ENCODE assay signal across 22 cellular contexts in the genomic region with DNA sequence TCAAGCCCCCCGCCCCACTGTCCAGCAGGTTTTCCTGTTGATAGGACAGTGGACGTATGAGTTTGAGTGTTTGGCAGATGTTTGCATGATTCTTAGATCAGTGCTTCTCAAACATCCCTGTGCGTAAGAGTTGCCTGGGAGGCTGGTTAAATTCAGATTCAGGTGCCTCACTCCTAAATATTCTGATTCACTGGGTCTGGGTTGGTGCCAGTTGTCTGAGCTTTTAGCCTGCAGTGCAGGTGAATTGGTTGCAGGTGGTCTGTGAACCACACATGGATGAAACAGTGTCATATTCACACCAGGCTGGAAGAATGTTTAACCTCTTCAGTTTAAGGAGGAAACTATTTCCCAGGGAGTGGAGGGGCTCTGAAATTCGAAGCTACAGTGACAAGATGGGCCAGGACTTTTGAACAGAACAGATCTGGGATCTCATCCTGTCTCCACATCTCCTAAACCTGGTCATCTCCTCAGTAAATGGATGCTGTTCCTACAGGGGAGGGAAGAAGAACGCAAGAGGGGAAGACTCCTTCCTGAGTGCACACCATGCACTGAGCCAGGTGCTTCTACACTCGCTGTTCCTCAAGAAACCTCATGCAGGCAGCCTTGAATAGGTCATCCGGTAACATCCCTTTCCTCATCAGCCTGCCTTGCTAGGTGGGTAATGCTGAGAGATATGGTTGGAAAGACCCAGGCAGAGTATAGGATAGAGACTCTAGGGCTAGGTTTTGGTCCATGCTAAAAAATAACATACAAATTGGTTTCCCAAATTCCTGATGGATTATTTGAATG. TPM values are rescaled to one million over a fixed set of nuclear protein-coding genes. Genes with fewer than 3 reads are reported as not detected.
DNase-seq lines count a peak whose midpoint lies in the region; ATAC-seq and TF ChIP-seq lines count a peak whose summit lies in the region.
"Had no signal": no experiment of that assay in that cellular context is flagged by ENCODE, and none has a peak within 500 bp of the region (broad histone marks: within the 10 kb centered on the region; RNA-seq: fewer than 3 reads in every experiment).

No MANE protein-coding gene starts in this region.

- no peaks in the 10 kb centered on the region for H3K23me2 ChIP-seq in H9 (ENCODE audit: insufficient read length, low read depth, low read length, poor library complexity, severe bottlenecking)

- H3K4me2 ChIP-seq in H9 (ENCODE audit: insufficient read depth, insufficient read length, low read length) (no peak overlapping the region), mammary epithelial cell (ENCODE audit: insufficient read depth, low read depth, low read length) (no peak overlapping the region)

- H2BK15ac ChIP-seq in H9 (ENCODE audit: low read depth, low read length), result no peak overlapping the region

- H4K91ac ChIP-seq in H9 (ENCODE audit: insufficient read length, low read depth, low read length), result no peak overlapping the region

- H3K4me1 ChIP-seq in H9 (ENCODE audit: insufficient read depth, low read length), result peaks cover 36% of the 10 kb centered on the region
- H3K4me1 ChIP-seq in mammary epithelial cell (ENCODE audit: insufficient read depth, low read length), result peaks cover 52% of the 10 kb centered on the region

- 0 out of 5 replicates have a peak overlapping the region, but pooled peaks of 1 of the 2 experiments have one; percentile 4 for H3K4me3 Mint-ChIP-seq in H9
- H3K4me3 Mint-ChIP-seq in WTC11, result no peak overlapping the region
- H3K4me3 Mint-ChIP-seq in neural crest cell, result no peak overlapping the region
- H3K4me3 Mint-ChIP-seq: activated CD4-positive, alpha-beta T cell treated with anti-CD3 and anti-CD28 coated beads, Interleukin-2, amount 10 ng/mL, durations not matched to agents 24 days and 14 days; central memory CD8-positive, alpha-beta T cell; natural killer cell had no signal

- POLR2A ChIA-PET in WTC11 (lab: Charles Lee), result no interaction called here

- H3K27me3 ChIP-seq in H9 (ENCODE audit: insufficient read depth, low read length), result no peaks in the 10 kb centered on the region
- no peaks in the 10 kb centered on the region for H3K27me3 ChIP-seq in mammary epithelial cell (ENCODE audit: insufficient read depth, low read length)
- H3K27me3 ChIP-seq: heart left ventricle had no signal

- H3T11ph ChIP-seq in H9 (ENCODE audit: low read length), result no peak overlapping the region

- H3K9ac ChIP-seq in H9 (ENCODE audit: extremely low read depth, insufficient read length, low read length) (peak overlapping the region; percentile 16), mammary epithelial cell (ENCODE audit: insufficient read depth, low read length) (no peak overlapping the region)

- ATAC-seq in WTC11 (peak; percentile 19), GM19328 (IDR thresholded peaks at IDR 0.05; ENCODE audit: unreplicated experiment) (no peak), left colon (no peak), HG03457 (IDR thresholded peaks at IDR 0.05; ENCODE audit: unreplicated experiment) (no peak)
- ATAC-seq: heart left ventricle, natural killer cell, psoas muscle had no signal

- H3K36me3 Mint-ChIP-seq in H9 (ENCODE audit: insufficient read depth in 1 of 3, low read depth in 3 of 3), result peaks cover 0 to 8% (median 8%) of the 10 kb centered on the region in 3 experiments; a peak in 3 of 7 replicates
- H3K36me3 Mint-ChIP-seq in WTC11, result peaks cover 6% of the 10 kb centered on the region; the same call in 1 of the 2 replicates
- H3K36me3 Mint-ChIP-seq in neural crest cell (ENCODE audit: low read depth), result peaks cover 6% of the 10 kb centered on the region
- H3K36me3 Mint-ChIP-seq: natural killer cell had no signal

- CTCF ChIA-PET in WTC11 (lab: Charles Lee) (no interaction called here), mammary epithelial cell (lab: Charles Lee; ENCODE audit: low non-redundant PET) (no interaction called here)

- no CpG with 5 or more reads among the region's 7 CpGs for WGBS in H9 (ENCODE audit: extremely low coverage, insufficient read length, low lambda C conversion rate)
- WGBS in mammary epithelial cell (ENCODE audit: low coverage, missing lambda C conversion rate), result 86% methylated on average over 7 of the region's 7 CpGs

- H2BK20ac ChIP-seq in H9 (ENCODE audit: low read depth, low read length, poor library complexity, severe bottlenecking), result no peak overlapping the region

- peaks cover 83 to 85% of the 10 kb centered on the region in 2 experiments for H3K4me1 Mint-ChIP-seq in H9
- peaks cover 95% of the 10 kb centered on the region for H3K4me1 Mint-ChIP-seq in WTC11
- H3K4me1 Mint-ChIP-seq in neural crest cell, result peaks cover 91% of the 10 kb centered on the region

- no peak overlapping the region for H2AK5ac ChIP-seq in H9 (ENCODE audit: insufficient read length, low read length)

- no peak overlapping the region for H3K4ac ChIP-seq in H9 (ENCODE audit: low read depth, low read length)

- no peak overlapping the region for H3K4me3 ChIP-seq in mammary epithelial cell (replicated peaks in 1 of 3; ENCODE audit: insufficient read depth in 1 of 3, low read depth in 2 of 3, low read length in 3 of 3)
- H3K4me3 ChIP-seq: heart left ventricle, lung, psoas muscle, spleen had no signal

- H4K20me1 ChIP-seq in H9 (ENCODE audit: control insufficient read depth, insufficient read depth, insufficient read length), result peaks cover 2% of the 10 kb centered on the region
- H4K20me1 ChIP-seq in mammary epithelial cell (ENCODE audit: insufficient read depth, low read length), result peaks cover 4% of the 10 kb centered on the region

- DNase-seq in H9 (no peak), NCI-H2029 (lab: John Stamatoyannopoulos, UW) (peak; percentile 39), WTC11 (ENCODE audit: low spot score) (no peak), neural crest cell (ENCODE audit: low read depth, low spot score) (no peak), mammary epithelial cell (no peak), left colon (no peak)
- DNase-seq: activated CD4-positive, alpha-beta T cell treated with anti-CD3 and anti-CD28 coated beads, Interleukin-2, amount 10 ng/mL, durations not matched to agents 24 days and 14 days; anterior cingulate cortex; effector CD8-positive, alpha-beta T cell; HCEC 1CT; heart left ventricle; natural killer cell; psoas muscle; spleen; stimulated activated CD8-positive, alpha-beta memory T cell treated with anti-CD3 and anti-CD28 coated beads, Interleukin-4, amount 100 ng/mL, for 48 hours; substantia nigra; SW 1271 had no signal

- H4K5ac ChIP-seq in H9 (ENCODE audit: insufficient read length, low read depth, low read length), result no peak overlapping the region

- H3K27ac Mint-ChIP-seq in H9 (peak overlapping the region in 2 of 3 experiments; percentile 90 to 93; a peak in 4 of 7 replicates), WTC11 (peak overlapping the region; percentile 75), neural crest cell (ENCODE audit: unreplicated experiment) (peak overlapping the region; percentile 29)
- H3K27ac Mint-ChIP-seq: activated CD4-positive, alpha-beta T cell treated with anti-CD3 and anti-CD28 coated beads, Interleukin-2, amount 10 ng/mL, durations not matched to agents 24 days and 14 days; natural killer cell had no signal

- no peak overlapping the region for H3K56ac ChIP-seq in H9 (ENCODE audit: insufficient read length, low read depth, low read length)

- no peaks in the 10 kb centered on the region for H3K36me3 ChIP-seq in mammary epithelial cell (ENCODE audit: insufficient read depth, low read length)
- H3K36me3 ChIP-seq: heart left ventricle, spleen had no signal

- intact Hi-C loops in mammary epithelial cell (cut with micrococcal nuclease), result no loop called here
- intact Hi-C loops in left colon (cut with DNase I, micrococcal nuclease), result no loop called here

- H3K23ac ChIP-seq in H9 (ENCODE audit: insufficient read length, low read depth, low read length), result no peak overlapping the region

- H3K27me3 Mint-ChIP-seq in H9 (ENCODE audit: low read depth) (no peaks in the 10 kb centered on the region; the same call in 1 of the 2 replicates), WTC11 (ENCODE audit: low read depth) (no peaks in the 10 kb centered on the region), neural crest cell (ENCODE audit: low read depth) (no peaks in the 10 kb centered on the region)

- no TSS peak for BruUV-seq in mammary epithelial cell (replicated peaks; lab: Mats Ljungman, UMichigan)

- TF ChIP-seq CTCF in H9 (conservative IDR thresholded peaks at IDR 0.05) (no peak), WTC11 (IDR thresholded peaks at IDR 0.05) (no peak), neural crest cell (conservative IDR thresholded peaks at IDR 0.05) (no peak), mammary epithelial cell (conservative IDR thresholded peaks at IDR 0.05 in 1 of 2, IDR thresholded peaks at IDR 0.05 in 1 of 2; ENCODE audit: extremely low read depth in 1 of 2, insufficient read depth in 1 of 2, low read depth in 1 of 2, low read length in 2 of 2) (no peak)

- no peaks in the 10 kb centered on the region for H3K79me1 ChIP-seq in H9 (ENCODE audit: insufficient read depth, low read depth, low read length, poor library complexity, severe bottlenecking)

- dilution Hi-C loops in mammary epithelial cell (cut with HindIII; ENCODE audit: low sequenced_read_pairs), result loop anchor here (5.0 kb wide), 2 partner anchors 60 to 90 kb away; no protein-coding TSS in a partner anchor

- no peaks in the 10 kb centered on the region for H3K9me3 ChIP-seq in H9 (ENCODE audit: control insufficient read depth, low read depth, low read length)
- H3K9me3 ChIP-seq in mammary epithelial cell (replicated peaks; ENCODE audit: insufficient read depth, low read length), result no peaks in the 10 kb centered on the region
- H3K9me3 ChIP-seq: heart left ventricle, psoas muscle, spleen had no signal

- in situ Hi-C loops in mammary epithelial cell (cut with MboI; ENCODE audit: low sequenced_read_pairs in 2 of 2), result no loop called here

- no peak overlapping the region for H3K14ac ChIP-seq in H9 (ENCODE audit: insufficient read depth, low read length)

- H3K9me3 Mint-ChIP-seq in H9 (no peaks in the 10 kb centered on the region), WTC11 (no peaks in the 10 kb centered on the region), neural crest cell (no peaks in the 10 kb centered on the region)
- H3K9me3 Mint-ChIP-seq: activated CD4-positive, alpha-beta T cell treated with anti-CD3 and anti-CD28 coated beads, Interleukin-2, amount 10 ng/mL, durations not matched to agents 24 days and 14 days; central memory CD8-positive, alpha-beta T cell had no signal

- H3K27ac ChIP-seq in H9 (ENCODE audit: insufficient read length, low read depth, low read length), result no peak overlapping the region
- no peak overlapping the region for H3K27ac ChIP-seq in mammary epithelial cell (ENCODE audit: insufficient read depth, low read depth, low read length)
- H3K27ac ChIP-seq: psoas muscle, RWPE1 had no signal

- no peak overlapping the region for H2BK120ac ChIP-seq in H9 (ENCODE audit: low read depth, low read length, poor library complexity, severe bottlenecking)

- H4K8ac ChIP-seq in H9 (replicated peaks; ENCODE audit: insufficient read length, low read depth, low read length), result no peak overlapping the region

- H3K79me2 ChIP-seq in H9 (ENCODE audit: insufficient read depth, low read length) (peaks cover 16% of the 10 kb centered on the region), mammary epithelial cell (ENCODE audit: insufficient read depth, low read length) (peaks cover 95% of the 10 kb centered on the region)

- H2BK12ac ChIP-seq in H9 (ENCODE audit: insufficient read length, low read depth, low read length), result no peak overlapping the region

- no peak overlapping the region for H3K18ac ChIP-seq in H9 (ENCODE audit: insufficient read length, low read depth, low read length)

- no peak overlapping the region for H2BK5ac ChIP-seq in H9 (ENCODE audit: insufficient read length, low read length)

- H2AFZ ChIP-seq in H9 (ENCODE audit: low read length), result no peak overlapping the region
- H2AFZ ChIP-seq in mammary epithelial cell (ENCODE audit: low read depth, low read length), result no peak overlapping the region

RNA-seq across cellular contexts. Expression of a gene that starts 47.8 kb away (rescaled TPM):
- total RNA-seq in H9 (2021) (75.1 and 76.8 TPM in 2 replicates), WTC11 (2021) (58.9 to 79.9 TPM (median 62.0 TPM) in 3 replicates), neural crest cell (84.1 and 87.3 TPM in 2 replicates), mammary epithelial cell (100 to 1,000 TPM in 1 of 2 donors, 10 to 100 TPM in 1; 93.9 to 107 TPM), left colon (10 to 100 TPM; 43.0 to 51.3 TPM)
- polyA plus RNA-seq in mammary epithelial cell, result 21.3 TPM
- polyA minus RNA-seq in mammary epithelial cell, result 88.8 TPM
- total RNA-seq: natural killer cell had no signal

Comparison
In these comparisons a context has a peak if more than half of its experiments do, and no peak if none do; other contexts are left out.
1. H3K27ac Mint-ChIP-seq: peak in every context shown above with its lines; median percentile 92 in H9; 75 in WTC11; 29 in neural crest cell.